ENCODE assay signal across 18 cellular contexts in the genomic region with DNA sequence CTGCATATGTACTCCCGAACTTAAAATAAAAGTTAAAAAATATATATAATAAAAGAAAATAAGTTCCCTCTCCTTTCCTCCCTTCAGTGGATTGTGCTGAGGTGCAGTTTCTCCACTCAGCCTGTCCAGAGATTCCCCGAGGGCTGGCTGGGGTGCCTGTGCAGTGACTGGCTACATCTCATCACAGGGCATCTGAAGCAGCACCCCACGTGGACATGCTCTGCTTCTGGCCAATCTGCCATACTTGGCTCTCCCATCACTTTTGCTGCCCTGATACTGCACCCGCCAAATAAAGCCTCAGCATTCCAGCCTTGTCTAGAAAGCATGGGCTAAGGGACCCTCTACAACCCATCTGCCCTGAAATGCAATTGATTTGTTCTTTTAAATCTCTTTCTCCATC. TPM values are rescaled to one million over a fixed set of nuclear protein-coding genes. Genes with fewer than 3 reads are reported as not detected.
A peak's percentile ranks its signal among the peaks of the same experiment; 100 is the strongest.
DNase-seq lines count a peak whose midpoint lies in the region; ATAC-seq and TF ChIP-seq lines count a peak whose summit lies in the region.
"Had no signal": no experiment of that assay in that cellular context is flagged by ENCODE, and none has a peak within 500 bp of the region (broad histone marks: within the 10 kb centered on the region; RNA-seq: fewer than 3 reads in every experiment).

No MANE protein-coding gene starts in this region.

- H2BK5ac ChIP-seq in mesenchymal stem cell (ENCODE audit: low read depth, low read length, poor library complexity, severe bottlenecking): no peak overlapping the region

- no peak overlapping the region for H3K9ac ChIP-seq in mesenchymal stem cell (ENCODE audit: low read length)
- H3K9ac ChIP-seq: BLaER1 treated with 17β-estradiol and CSF1 and Interleukin-3, amounts not matched to agents 10 nM and 100 nM had no signal

- peak overlapping the region; percentile 56 for H3K27ac Mint-ChIP-seq in activated T-helper 17 cell treated with anti-CD3 and anti-CD28 coated beads, Interleukin-2, amount 50 U/mL, for 72 hours
- H3K27ac Mint-ChIP-seq: B cell; CD4-positive, alpha-beta T cell; CD8-positive, alpha-beta T cell had no signal

- no peak overlapping the region for H2BK12ac ChIP-seq in mesenchymal stem cell (ENCODE audit: low read length in 2 of 2)

- TF ChIP-seq CTCF in prostate gland (IDR thresholded peaks at IDR 0.05): no peak

- H3K36me3 ChIP-seq in mesenchymal stem cell (ENCODE audit: control insufficient read depth in 1 of 2, insufficient read depth in 2 of 2, low read depth in 1 of 2, low read length in 2 of 2): no peaks in the 10 kb centered on the region
- no peaks in the 10 kb centered on the region for H3K36me3 ChIP-seq in prostate gland
- H3K36me3 ChIP-seq: BLaER1 treated with 17β-estradiol and CSF1 and Interleukin-3, amounts not matched to agents 10 nM and 100 nM had no signal

- no peak for TF ChIP-seq POLR2A in prostate gland (IDR thresholded peaks at IDR 0.05)

- ATAC-seq in activated T-helper 17 cell treated with anti-CD3 and anti-CD28 coated beads, Interleukin-2, amount 50 U/mL, for 72 hours (replicated peaks): no peak
- no peak for ATAC-seq in GM18873 (IDR thresholded peaks at IDR 0.05; ENCODE audit: low FRiP score, unreplicated experiment)
- ATAC-seq: CD8-positive, alpha-beta T cell had no signal

- intact Hi-C loops in prostate gland (cut with DNase I): loop anchor here (5.0 to 10.0 kb wide), 2 partner anchors 52 to 670 kb away; no protein-coding TSS in a partner anchor

- no peak overlapping the region for H2AK5ac ChIP-seq in mesenchymal stem cell (ENCODE audit: low read length, severe bottlenecking)

- no peak overlapping the region for H3K14ac ChIP-seq in mesenchymal stem cell (ENCODE audit: low read length in 2 of 2)

- H4K91ac ChIP-seq in mesenchymal stem cell (ENCODE audit: low read length): no peak overlapping the region

- no peaks in the 10 kb centered on the region for H3K79me1 ChIP-seq in mesenchymal stem cell (replicated peaks; ENCODE audit: low read length, poor library complexity, severe bottlenecking)

- H3K4me1 Mint-ChIP-seq in activated T-helper 17 cell treated with anti-CD3 and anti-CD28 coated beads, Interleukin-2, amount 50 U/mL, for 72 hours: peaks cover 26% of the 10 kb centered on the region

- H3K27me3 ChIP-seq in mesenchymal stem cell (ENCODE audit: control insufficient read depth in 1 of 2, insufficient read depth in 1 of 2, low read length in 2 of 2) (peaks cover 0 to 15% of the 10 kb centered on the region in 2 experiments), prostate gland (replicated peaks; ENCODE audit: insufficient read depth) (no peaks in the 10 kb centered on the region)
- H3K27me3 ChIP-seq: BLaER1 treated with 17β-estradiol and CSF1 and Interleukin-3, amounts not matched to agents 10 nM and 100 nM had no signal

- H3K18ac ChIP-seq in mesenchymal stem cell (ENCODE audit: low read depth in 1 of 2, low read length in 2 of 2): no peak overlapping the region

- H3K36me3 Mint-ChIP-seq in activated T-helper 17 cell treated with anti-CD3 and anti-CD28 coated beads, Interleukin-2, amount 50 U/mL, for 72 hours (ENCODE audit: low read depth): no peaks in the 10 kb centered on the region
- H3K36me3 Mint-ChIP-seq: CD8-positive, alpha-beta T cell had no signal

- H3K9me3 ChIP-seq in mesenchymal stem cell (ENCODE audit: control insufficient read depth, low read length) (no peaks in the 10 kb centered on the region), prostate gland (no peaks in the 10 kb centered on the region)
- H3K9me3 ChIP-seq: A549; BLaER1 treated with 17β-estradiol and CSF1 and Interleukin-3, amounts not matched to agents 10 nM and 100 nM; Caco-2 had no signal

- H3K4ac ChIP-seq in mesenchymal stem cell (ENCODE audit: low read depth in 1 of 2, low read length in 2 of 2): no peak overlapping the region

- no peak overlapping the region for H3K27ac ChIP-seq in mesenchymal stem cell (ENCODE audit: low read length, poor library complexity, severe bottlenecking)
- no peak overlapping the region for H3K27ac ChIP-seq in prostate gland
- H3K27ac ChIP-seq: 22Rv1; BLaER1 treated with 17β-estradiol and CSF1 and Interleukin-3, amounts not matched to agents 10 nM and 100 nM; C4-2B had no signal

- H3K4me3 ChIP-seq in mesenchymal stem cell (ENCODE audit: insufficient read depth in 1 of 2, low read depth in 1 of 2, low read length in 2 of 2) (no peak overlapping the region), prostate gland (no peak overlapping the region)
- H3K4me3 ChIP-seq: A549; BLaER1 treated with 17β-estradiol and CSF1 and Interleukin-3, amounts not matched to agents 10 nM and 100 nM; GM12878 had no signal

- no peak overlapping the region for H3K23ac ChIP-seq in mesenchymal stem cell (ENCODE audit: low read length in 2 of 2)

- H2BK15ac ChIP-seq in mesenchymal stem cell (ENCODE audit: low read depth, poor library complexity, severe bottlenecking): no peak overlapping the region

- no peaks in the 10 kb centered on the region for H3K27me3 Mint-ChIP-seq in activated T-helper 17 cell treated with anti-CD3 and anti-CD28 coated beads, Interleukin-2, amount 50 U/mL, for 72 hours

- no peaks in the 10 kb centered on the region for H3K9me3 Mint-ChIP-seq in activated T-helper 17 cell treated with anti-CD3 and anti-CD28 coated beads, Interleukin-2, amount 50 U/mL, for 72 hours
- H3K9me3 Mint-ChIP-seq: CD4-positive, alpha-beta T cell; CD8-positive, alpha-beta T cell had no signal

- H3K4me1 ChIP-seq in mesenchymal stem cell (ENCODE audit: control insufficient read depth, insufficient read depth, low read depth, low read length) (peaks cover 8% of the 10 kb centered on the region), prostate gland (replicated peaks) (no peaks in the 10 kb centered on the region)

- DNase-seq in G401 (ENCODE audit: low spot score) (peak; percentile 84), cerebellar nuclear complex (lab: John Stamatoyannopoulos, UW) (peak; percentile 2 to 43), mesenchymal stem cell (no peak), prostate gland (ENCODE audit: low spot score) (no peak), iPS-NIHi7 (ENCODE audit: extremely low spot score) (no peak)
- no peak for DNase-seq in activated T-cell treated with anti-CD3 and anti-CD28 coated beads, Interleukin-2, amount 50 U/mL, for 48 hours
- DNase-seq: Calu3; CD4-positive, alpha-beta T cell; CD8-positive, alpha-beta T cell had no signal

- 62% methylated on average over 3 of the region's 4 CpGs for WGBS in mesenchymal stem cell
- 72% methylated on average over 4 of the region's 4 CpGs for WGBS in prostate gland

- in situ Hi-C loops in G401 (cut with HindIII; ENCODE audit: low sequenced_read_pairs): no loop called here

- H4K8ac ChIP-seq in mesenchymal stem cell (ENCODE audit: low read length): peak overlapping the region; percentile 4

- no peak overlapping the region for H2AFZ ChIP-seq in mesenchymal stem cell (ENCODE audit: low read depth, low read length)

- no peak overlapping the region for H2BK120ac ChIP-seq in mesenchymal stem cell (ENCODE audit: low read depth, low read length)

- H3K4me2 ChIP-seq in mesenchymal stem cell (ENCODE audit: low read length, poor library complexity, severe bottlenecking): no peak overlapping the region
- H3K4me2 ChIP-seq: BLaER1 treated with 17β-estradiol and CSF1 and Interleukin-3, amounts not matched to agents 10 nM and 100 nM had no signal

- H3K4me3 Mint-ChIP-seq in activated T-helper 17 cell treated with anti-CD3 and anti-CD28 coated beads, Interleukin-2, amount 50 U/mL, for 72 hours: no peak overlapping the region
- H3K4me3 Mint-ChIP-seq: B cell; CD4-positive, alpha-beta T cell; CD8-positive, alpha-beta T cell had no signal

RNA-seq across cellular contexts. Expression of gene MGST2, which starts 11.1 kb away (rescaled TPM):
- not detected in 2 replicates for total RNA-seq in G401 (2014; rRNA removed; shearing (Covaris generic))
- 10 to 100 TPM; 29.2 to 32.0 TPM for total RNA-seq in activated T-helper 17 cell treated with anti-CD3 and anti-CD28 coated beads, Interleukin-2, amount 50 U/mL, for 72 hours
- polyA plus RNA-seq in mesenchymal stem cell (2013, experiment 1 of 2): 48.1 TPM
- polyA plus RNA-seq in mesenchymal stem cell (2013, experiment 2 of 2): 51.9 TPM
- total RNA-seq in prostate gland: 100 to 1,000 TPM; 101 to 135 TPM

Comparison
In these comparisons a context has a peak if more than half of its experiments do, and no peak if none do; other contexts are left out.
1. DNase-seq: peak in G401 (single experiment) and cerebellar nuclear complex (2 of 2); none in mesenchymal stem cell (single experiment), prostate gland (single experiment), iPS-NIHi7 (single experiment) and activated T-cell treated with anti-CD3 and anti-CD28 coated beads, Interleukin-2, amount 50 U/mL, for 48 hours (0 of 2).
2. RNA of gene MGST2, which starts 11.1 kb away (total RNA-seq): 101 to 135 TPM in prostate gland and 29.2 to 32.0 TPM in activated T-helper 17 cell treated with anti-CD3 and anti-CD28 coated beads, Interleukin-2, amount 50 U/mL, for 72 hours; not detected in G401; every median in the first group is over 10 times any median in the second.